In genomic region chr5:132497488-132497997, GRCh38 we compare ENCODE assay signal across 1 cellular context.
TF ChIP-seq lines count a peak whose summit lies in the region.

No MANE protein-coding gene starts in this region.

TF ChIP-seq in K562, 482 proteins besides CTCF, POLR2A, EP300 and RAD21:
- no peak for TF ChIP-seq NR4A1 (CRISPR knock-in tag; IDR thresholded peaks at IDR 0.05)
- 0 out of 2 replicates have a peak, but pooled peaks have one; percentile 4 for TF ChIP-seq NR4A1 (tag; IDR thresholded peaks at IDR 0.05)
- TF ChIP-seq TCFL5 (CRISPR knock-in tag; conservative IDR thresholded peaks at IDR 0.05) = no peak
- TF ChIP-seq ZBTB7A (IDR thresholded peaks at IDR 0.05; ENCODE audit: borderline replicate concordance, control insufficient read depth, low read depth, low read length) = peak; percentile 35; the same call in 1 of the 2 replicates
- TF ChIP-seq ZNF589 (CRISPR knock-in tag; IDR thresholded peaks at IDR 0.05; ENCODE audit: low read depth) = 0 out of 2 replicates have a peak, but pooled peaks have one; percentile 8
- TF ChIP-seq CBX5 (IDR thresholded peaks at IDR 0.05; ENCODE audit: borderline replicate concordance, low read depth) = no peak
- TF ChIP-seq PML (IDR thresholded peaks at IDR 0.05; ENCODE audit: low read length) = 0 out of 2 replicates have a peak, but pooled peaks have one; percentile 8
- no peak for TF ChIP-seq ETS1 (conservative IDR thresholded peaks at IDR 0.05; ENCODE audit: control insufficient read depth, low read depth, low read length)
TF ChIP-seq in K562: peak in this region for 4.
